In genomic region chr20:34001378-34001777, GRCh38 we compare ENCODE assay signal across 19 cellular contexts.
"Had no signal": no experiment of that assay in that cellular context is flagged by ENCODE, and none has a peak within 500 bp of the region (broad histone marks: within the 10 kb centered on the region; RNA-seq: fewer than 3 reads in every experiment).

No MANE protein-coding gene starts in this region.

- DNase-seq: activated CD4-positive, alpha-beta T cell treated with anti-CD3 and anti-CD28 coated beads for 48 hours; activated CD4-positive, CD25-positive, alpha-beta regulatory T cell; activated CD8-positive, alpha-beta T cell treated with anti-CD3 and anti-CD28 coated beads, Interleukin-2, amount 10 ng/mL, durations not matched to agents 7 days and 5 days; activated effector memory CD4-positive, alpha-beta T cell treated with Interleukin-2 at 50 U/mL for 16 hours; activated naive CD4-positive, alpha-beta T cell treated with anti-CD3 and anti-CD28 coated beads, Interleukin-2, amount 50 U/mL, for 16 hours; activated T-cell treated with anti-CD3 and anti-CD28 coated beads, Interleukin-2, amount 50 U/mL, for 4 hours; amniotic stem cell; caudate nucleus; effector memory CD8-positive, alpha-beta T cell; esophagus squamous epithelium; lower lobe of right lung; occipital lobe; SW 1271; uterus had no signal

- H3K27ac ChIP-seq: esophagus squamous epithelium, lower lobe of right lung, tibial nerve, uterus had no signal

- FAIRE-seq: TTC549 had no signal

- H3K9me3 Mint-ChIP-seq: activated T-cell treated with anti-CD3 and anti-CD28 coated beads, Interleukin-2, amount 50 U/mL, for 4 hours; effector memory CD8-positive, alpha-beta T cell; stimulated activated naive CD8-positive, alpha-beta T cell treated with anti-CD3 and anti-CD28 coated beads, Interleukin-15, Interleukin-2, amounts not matched to agents 100 ng/mL and 50 ng/mL, for 24 hours; T-helper 2 cell treated with Interferon-gamma antibody and Interleukin-4, amounts not matched to agents 5 μg/mL and 100 μg/mL, for 36 hours had no signal

- H3K4me3 ChIP-seq: esophagus squamous epithelium, lower lobe of right lung, tibial nerve, uterus had no signal

- H3K27me3 ChIP-seq: esophagus squamous epithelium, tibial nerve, uterus had no signal

- H3K27ac Mint-ChIP-seq: activated CD8-positive, alpha-beta T cell treated with anti-CD3 and anti-CD28 coated beads, Interleukin-2, amount 10 ng/mL, durations not matched to agents 7 days and 5 days; stimulated activated naive CD8-positive, alpha-beta T cell treated with anti-CD3 and anti-CD28 coated beads, Interleukin-15, Interleukin-2, amounts not matched to agents 100 ng/mL and 50 ng/mL, for 24 hours; T-helper 2 cell treated with Interferon-gamma antibody and Interleukin-4, amounts not matched to agents 5 μg/mL and 100 μg/mL, for 36 hours had no signal

- H3K9me3 ChIP-seq: esophagus squamous epithelium, lower lobe of right lung, tibial nerve, uterus had no signal

- H3K27me3 Mint-ChIP-seq: brain; effector memory CD8-positive, alpha-beta T cell; stimulated activated naive CD8-positive, alpha-beta T cell treated with anti-CD3 and anti-CD28 coated beads, Interleukin-15, Interleukin-2, amounts not matched to agents 100 ng/mL and 50 ng/mL, for 24 hours had no signal

- ATAC-seq: activated CD8-positive, alpha-beta T cell treated with anti-CD3 and anti-CD28 coated beads, Interleukin-2, amount 10 ng/mL, durations not matched to agents 7 days and 5 days; activated T-cell treated with anti-CD3 and anti-CD28 coated beads, Interleukin-2, amount 50 U/mL, for 4 hours; effector memory CD8-positive, alpha-beta T cell had no signal

- H3K4me3 Mint-ChIP-seq: activated CD8-positive, alpha-beta T cell treated with anti-CD3 and anti-CD28 coated beads, Interleukin-2, amount 10 ng/mL, durations not matched to agents 7 days and 5 days; activated T-cell treated with anti-CD3 and anti-CD28 coated beads, Interleukin-2, amount 50 U/mL, for 4 hours; stimulated activated naive CD8-positive, alpha-beta T cell treated with anti-CD3 and anti-CD28 coated beads, Interleukin-15, Interleukin-2, amounts not matched to agents 100 ng/mL and 50 ng/mL, for 24 hours; T-helper 2 cell treated with Interferon-gamma antibody and Interleukin-4, amounts not matched to agents 5 μg/mL and 100 μg/mL, for 36 hours had no signal

- H3K36me3 ChIP-seq: tibial nerve, uterus had no signal
